7 cellular contexts compared by ENCODE assay signal in genomic region chr5:75053286-75054109, GRCh38. TPM values are rescaled to one million over a fixed set of nuclear protein-coding genes. Genes with fewer than 3 reads are reported as not detected.
A peak's percentile ranks its signal among the peaks of the same experiment; 100 is the strongest.
DNase-seq lines count a peak whose midpoint lies in the region; ATAC-seq and TF ChIP-seq lines count a peak whose summit lies in the region.

No MANE protein-coding gene starts in this region.

- no peaks in the 10 kb centered on the region for H3K36me3 Mint-ChIP-seq in mesothelial cell of epicardium

- H3K27me3 ChIP-seq in MG63: no peaks in the 10 kb centered on the region; the same call in 1 of the 2 replicates

- H3K4me3 ChIP-seq in MG63: peak overlapping the region; percentile 69
- H3K4me3 ChIP-seq in epithelial cell of esophagus (ENCODE audit: low read length): peak overlapping the region; percentile 63

- peak overlapping the region; percentile 93 for H3K27ac Mint-ChIP-seq in mesothelial cell of epicardium

- no peaks in the 10 kb centered on the region for H3K9me3 ChIP-seq in MG63

- peak; percentile 16 for TF ChIP-seq CTCF in GM13977 (IDR thresholded peaks at IDR 0.05; ENCODE audit: extremely low read depth, insufficient read depth, missing control alignments)
- no peak for TF ChIP-seq CTCF in epithelial cell of esophagus (IDR thresholded peaks at IDR 0.05; ENCODE audit: insufficient read depth, low read depth, low read length, missing control alignments)
- no peak for TF ChIP-seq CTCF in mesothelial cell of epicardium (IDR thresholded peaks at IDR 0.05; ENCODE audit: unreplicated experiment)

- peak overlapping the region; percentile 86 for H3K4me3 Mint-ChIP-seq in mesothelial cell of epicardium

- H3K27me3 Mint-ChIP-seq in mesothelial cell of epicardium (ENCODE audit: low read depth): peaks cover 33% of the 10 kb centered on the region

- in situ Hi-C loops in GM13977 (cut with MboI; ENCODE audit: low pct_unique_long_range_greater_than_20kb, low sequenced_read_pairs, unreplicated experiment): no loop called here

- H3K36me3 ChIP-seq in MG63: no peaks in the 10 kb centered on the region

- H3K4me1 Mint-ChIP-seq in mesothelial cell of epicardium: peaks cover 41% of the 10 kb centered on the region

- ATAC-seq in GM19395 (IDR thresholded peaks at IDR 0.05; ENCODE audit: unreplicated experiment): no peak

- peak; percentile 31 for DNase-seq in GM13977 (ENCODE audit: low spot score)
- DNase-seq in MG63: peak; percentile 64
- peak; percentile 59 for DNase-seq in activated CD8-positive, alpha-beta memory T cell treated with anti-CD3 and anti-CD28 coated beads, Interleukin-2, amount 50 U/mL, for 4 hours
- peak; percentile 93 for DNase-seq in epithelial cell of esophagus (ENCODE audit: low read depth)
- DNase-seq in mesothelial cell of epicardium (ENCODE audit: low spot score in 2 of 2, unreplicated experiment in 2 of 2): peak; percentile 45 to 74
- peak; percentile 71 for DNase-seq in stimulated activated CD8-positive, alpha-beta memory T cell treated with anti-CD3 and anti-CD28 coated beads, Interleukin-4, amount 100 ng/mL, for 48 hours

- H3K9me3 Mint-ChIP-seq in mesothelial cell of epicardium: no peaks in the 10 kb centered on the region

RNA-seq across cellular contexts. Expression of gene GCNT4, which starts 1.1 kb away (rescaled TPM):
- total RNA-seq in MG63 (2014; rRNA removed; shearing (Covaris generic); ENCODE audit: low replicate concordance): 0.02 TPM in 1 of 2 replicates, not detected in the other
- 1.7 to 1.9 TPM (median 1.8 TPM) in 3 replicates for total RNA-seq in mesothelial cell of epicardium

Comparison
In these comparisons a context has a peak if more than half of its experiments do, and no peak if none do; other contexts are left out.
1. DNase-seq: peak in every context shown above with its lines; median percentile 93 in epithelial cell of esophagus; 71 in stimulated activated CD8-positive, alpha-beta memory T cell treated with anti-CD3 and anti-CD28 coated beads, Interleukin-4, amount 100 ng/mL, for 48 hours; 64 in MG63; 60 in mesothelial cell of epicardium; 59 in activated CD8-positive, alpha-beta memory T cell treated with anti-CD3 and anti-CD28 coated beads, Interleukin-2, amount 50 U/mL, for 4 hours; 31 in GM13977.